ENCODE assay signal across 1 cellular context in genomic region chr22:36352775-36353507, GRCh38.
TF ChIP-seq lines count a peak whose summit lies in the region.

No MANE protein-coding gene starts in this region.

TF ChIP-seq in WTC11, 78 proteins besides CTCF, POLR2A, EP300 and RAD21 (continued from another document):
- TF ChIP-seq ARID4B (CRISPR knock-in tag; IDR thresholded peaks at IDR 0.05; ENCODE audit: borderline replicate concordance) (no peak), KAT7 (CRISPR knock-in tag; IDR thresholded peaks at IDR 0.05; ENCODE audit: borderline replicate concordance) (no peak), PREB (CRISPR knock-in tag; IDR thresholded peaks at IDR 0.05; ENCODE audit: borderline replicate concordance) (no peak)
